In genomic region chr2:20411361-20411894, GRCh38 we compare ENCODE assay signal across 8 cellular contexts. TPM values are rescaled to one million over a fixed set of nuclear protein-coding genes. Genes with fewer than 3 reads are reported as not detected.
DNase-seq lines count a peak whose midpoint lies in the region; ATAC-seq and TF ChIP-seq lines count a peak whose summit lies in the region.

No MANE protein-coding gene starts in this region.

- H3K27ac Mint-ChIP-seq in activated CD4-positive, alpha-beta memory T cell treated with anti-CD3 and anti-CD28 coated beads, Interleukin-2, amount 10 ng/mL, durations not matched to agents 7 days and 5 days = no peak overlapping the region
- H3K27ac Mint-ChIP-seq in effector memory CD8-positive, alpha-beta T cell = no peak overlapping the region
- H3K27ac Mint-ChIP-seq in mesothelial cell of epicardium = no peak overlapping the region

- POLR2A ChIA-PET in activated CD4-positive, alpha-beta memory T cell treated with anti-CD3 and anti-CD28 coated beads, Interleukin-2, amount 10 ng/mL, durations not matched to agents 7 days and 5 days (lab: Charles Lee) = interaction anchor here (0.6 to 2.4 kb wide), 10 partner anchors 8 to 239 kb away, joined by 3 to 10 read pairs (median 4); partner anchors contain the start of genes HS1BP3 and RHOB

- DNase-seq in NCI-H748 treated with DMSO at 0.1 percent for 48 hours (lab: John Stamatoyannopoulos, UW) (peak; percentile 53), mesothelial cell of epicardium (ENCODE audit: low spot score in 2 of 2, unreplicated experiment in 2 of 2) (no peak)
- peak; percentile 78 for DNase-seq in activated CD4-positive, alpha-beta memory T cell treated with anti-CD3 and anti-CD28 coated beads, Interleukin-2, amount 10 ng/mL, durations not matched to agents 7 days and 5 days
- peak; percentile 70 to 77 (median 72) for DNase-seq in effector memory CD8-positive, alpha-beta T cell
- DNase-seq in stimulated activated CD8-positive, alpha-beta memory T cell treated with anti-CD3 and anti-CD28 coated beads, Interleukin-4, amount 100 ng/mL, for 4 hours (ENCODE audit: low read depth in 2 of 2, low spot score in 1 of 2) = peak; percentile 29 to 49

- ATAC-seq in GM18873 (IDR thresholded peaks at IDR 0.05; ENCODE audit: low FRiP score, unreplicated experiment) = peak; percentile 99
- ATAC-seq in HG03095 (IDR thresholded peaks at IDR 0.05; ENCODE audit: unreplicated experiment) = peak; percentile 99
- peak; percentile 100 for ATAC-seq in effector memory CD8-positive, alpha-beta T cell (replicated peaks)

- H3K36me3 Mint-ChIP-seq in activated CD4-positive, alpha-beta memory T cell treated with anti-CD3 and anti-CD28 coated beads, Interleukin-2, amount 10 ng/mL, durations not matched to agents 7 days and 5 days (ENCODE audit: low read depth) = peaks cover 15% of the 10 kb centered on the region
- H3K36me3 Mint-ChIP-seq in effector memory CD8-positive, alpha-beta T cell (ENCODE audit: insufficient read depth) = no peaks in the 10 kb centered on the region
- H3K36me3 Mint-ChIP-seq in mesothelial cell of epicardium = no peaks in the 10 kb centered on the region

- peaks cover 2% of the 10 kb centered on the region for H3K4me1 Mint-ChIP-seq in activated CD4-positive, alpha-beta memory T cell treated with anti-CD3 and anti-CD28 coated beads, Interleukin-2, amount 10 ng/mL, durations not matched to agents 7 days and 5 days
- H3K4me1 Mint-ChIP-seq in effector memory CD8-positive, alpha-beta T cell (ENCODE audit: low read depth in 2 of 2) = peaks cover 0 to 5% of the 10 kb centered on the region in 2 donors
- H3K4me1 Mint-ChIP-seq in mesothelial cell of epicardium = no peaks in the 10 kb centered on the region

- no peak overlapping the region for H3K4me3 Mint-ChIP-seq in activated CD4-positive, alpha-beta memory T cell treated with anti-CD3 and anti-CD28 coated beads, Interleukin-2, amount 10 ng/mL, durations not matched to agents 7 days and 5 days
- no peak overlapping the region for H3K4me3 Mint-ChIP-seq in effector memory CD8-positive, alpha-beta T cell
- H3K4me3 Mint-ChIP-seq in mesothelial cell of epicardium = no peak overlapping the region

- CTCF ChIA-PET in activated CD4-positive, alpha-beta memory T cell treated with anti-CD3 and anti-CD28 coated beads, Interleukin-2, amount 10 ng/mL, durations not matched to agents 7 days and 5 days (lab: Charles Lee) = interaction anchor here (0.6 to 8.4 kb wide), 49 partner anchors 7 to 1344 kb away, joined by 3 to 106 read pairs (median 5); partner anchors contain the start of genes HS1BP3 and RHOB

- H3K27me3 Mint-ChIP-seq in activated CD4-positive, alpha-beta memory T cell treated with anti-CD3 and anti-CD28 coated beads, Interleukin-2, amount 10 ng/mL, durations not matched to agents 7 days and 5 days = peaks cover 53% of the 10 kb centered on the region
- H3K27me3 Mint-ChIP-seq in effector memory CD8-positive, alpha-beta T cell = peaks cover 0 to 25% of the 10 kb centered on the region in 2 donors
- no peaks in the 10 kb centered on the region for H3K27me3 Mint-ChIP-seq in mesothelial cell of epicardium (ENCODE audit: low read depth)

- H3K9me3 Mint-ChIP-seq in activated CD4-positive, alpha-beta memory T cell treated with anti-CD3 and anti-CD28 coated beads, Interleukin-2, amount 10 ng/mL, durations not matched to agents 7 days and 5 days = peaks cover 24% of the 10 kb centered on the region
- H3K9me3 Mint-ChIP-seq in effector memory CD8-positive, alpha-beta T cell = peaks cover 4 to 9% of the 10 kb centered on the region in 2 donors
- H3K9me3 Mint-ChIP-seq in mesothelial cell of epicardium = peaks cover 27% of the 10 kb centered on the region

- H3K27ac ChIP-seq in C4-2B = no peak overlapping the region

- TF ChIP-seq CTCF in C4-2B (conservative IDR thresholded peaks at IDR 0.05) (peak; percentile 85), mesothelial cell of epicardium (IDR thresholded peaks at IDR 0.05; ENCODE audit: unreplicated experiment) (peak; percentile 50)

RNA-seq across cellular contexts. Expression of gene RHOB, which starts 35.4 kb away (rescaled TPM):
- total RNA-seq in activated CD4-positive, alpha-beta memory T cell treated with anti-CD3 and anti-CD28 coated beads, Interleukin-2, amount 10 ng/mL, durations not matched to agents 7 days and 5 days = 10 to 100 TPM; 14.0 to 14.4 TPM
- 82.9 to 88.6 TPM (median 85.9 TPM) in 3 replicates for total RNA-seq in mesothelial cell of epicardium

Comparison
In these comparisons a context has a peak if more than half of its experiments do, and no peak if none do; other contexts are left out.
1. DNase-seq: peak in NCI-H748 treated with DMSO at 0.1 percent for 48 hours (single experiment), activated CD4-positive, alpha-beta memory T cell treated with anti-CD3 and anti-CD28 coated beads, Interleukin-2, amount 10 ng/mL, durations not matched to agents 7 days and 5 days (single experiment), effector memory CD8-positive, alpha-beta T cell (3 of 3) and stimulated activated CD8-positive, alpha-beta memory T cell treated with anti-CD3 and anti-CD28 coated beads, Interleukin-4, amount 100 ng/mL, for 4 hours (2 of 2); none in mesothelial cell of epicardium (0 of 2).
2. Peak in every context shown above with its lines, with median percentiles within 50 percentile points of each other: ATAC-seq.